In genomic region chr10:72108004-72108370, GRCh38 we compare ENCODE assay signal across 8 cellular contexts. TPM values are rescaled to one million over a fixed set of nuclear protein-coding genes. Genes with fewer than 3 reads are reported as not detected.
DNase-seq lines count a peak whose midpoint lies in the region; ATAC-seq and TF ChIP-seq lines count a peak whose summit lies in the region.
"Not testable (repeated sequence)": the region's sequence is repeated elsewhere in the genome, so short reads cannot be mapped to it uniquely, and the experiment has no call there.

No MANE protein-coding gene starts in this region.

- not testable (repeated sequence) for H3K9me3 Mint-ChIP-seq in CD4-positive, alpha-beta memory T cell; activated CD8-positive, alpha-beta memory T cell treated with anti-CD3 and anti-CD28 coated beads, Interleukin-2, amount 10 ng/mL, durations not matched to agents 7 days and 5 days (ENCODE audit: low read depth); activated naive CD8-positive, alpha-beta T cell (ENCODE audit: low read depth); naive B cell; stimulated activated naive CD8-positive, alpha-beta T cell treated with anti-CD3 and anti-CD28 coated beads, Interleukin-15, amount 100 ng/mL, for 72 hours

- not testable (repeated sequence) for H3K9me2 ChIP-seq in MM.1S (replicated peaks; ENCODE audit: insufficient read depth, low read length)

- peak overlapping the region; percentile 54; the same call in 1 of the 2 replicates for H3K4me2 ChIP-seq in MM.1S (ENCODE audit: low read depth, low read length)

- intact Hi-C loops in CD4-positive, alpha-beta memory T cell (cut with micrococcal nuclease) = loop anchor here (2.0 kb wide), 1 partner anchor 17 kb away; no protein-coding TSS in a partner anchor

- not testable (repeated sequence) for H4K20me1 ChIP-seq in MM.1S (ENCODE audit: insufficient read depth, low read length)

- H2AFZ ChIP-seq in MM.1S (ENCODE audit: low read length) = not testable (repeated sequence)

- H3K27ac ChIP-seq in CD4-positive, alpha-beta memory T cell (ENCODE audit: low read depth, low read length) = peak overlapping the region; percentile 53
- H3K27ac ChIP-seq in MM.1S (ENCODE audit: low read length) = peak overlapping the region; percentile 50; the same call in 1 of the 2 replicates
- peak overlapping the region; percentile 88 for H3K27ac ChIP-seq in epithelial cell of prostate

- H3K27me3 Mint-ChIP-seq in CD4-positive, alpha-beta memory T cell; T-helper 17 cell; activated CD8-positive, alpha-beta memory T cell treated with anti-CD3 and anti-CD28 coated beads, Interleukin-2, amount 10 ng/mL, durations not matched to agents 7 days and 5 days; activated naive CD8-positive, alpha-beta T cell; naive B cell; stimulated activated naive CD8-positive, alpha-beta T cell treated with anti-CD3 and anti-CD28 coated beads, Interleukin-15, amount 100 ng/mL, for 72 hours: not testable (repeated sequence)

- H3K27ac Mint-ChIP-seq in CD4-positive, alpha-beta memory T cell = peak overlapping the region; percentile 81 to 97 (median 90)
- peak overlapping the region; percentile 96 for H3K27ac Mint-ChIP-seq in T-helper 17 cell
- peak overlapping the region; percentile 86 for H3K27ac Mint-ChIP-seq in activated CD8-positive, alpha-beta memory T cell treated with anti-CD3 and anti-CD28 coated beads, Interleukin-2, amount 10 ng/mL, durations not matched to agents 7 days and 5 days
- peak overlapping the region; percentile 88 for H3K27ac Mint-ChIP-seq in activated naive CD8-positive, alpha-beta T cell
- peak overlapping the region in 5 of 6 donors; percentile 15 to 86 (median 61) for H3K27ac Mint-ChIP-seq in naive B cell
- peak overlapping the region; percentile 80 to 99 for H3K27ac Mint-ChIP-seq in stimulated activated naive CD8-positive, alpha-beta T cell treated with anti-CD3 and anti-CD28 coated beads, Interleukin-15, amount 100 ng/mL, for 72 hours

- not testable (repeated sequence) for TF ChIP-seq CTCF in MM.1S (IDR thresholded peaks at IDR 0.05; ENCODE audit: low read length)

- H3K36me3 Mint-ChIP-seq in CD4-positive, alpha-beta memory T cell; T-helper 17 cell (ENCODE audit: low read depth); activated naive CD8-positive, alpha-beta T cell: not testable (repeated sequence)
- peaks cover 23% of the 10 kb centered on the region for H3K36me3 Mint-ChIP-seq in activated CD8-positive, alpha-beta memory T cell treated with anti-CD3 and anti-CD28 coated beads, Interleukin-2, amount 10 ng/mL, durations not matched to agents 7 days and 5 days
- H3K36me3 Mint-ChIP-seq in naive B cell = peaks cover 3 to 19% of the 10 kb centered on the region in 2 donors

- H3F3A ChIP-seq in MM.1S (ENCODE audit: insufficient read depth, low read length) = not testable (repeated sequence)

- not testable (repeated sequence) for H3K9ac ChIP-seq in MM.1S (ENCODE audit: low read length)

- CTCF ChIA-PET in CD4-positive, alpha-beta memory T cell (lab: Charles Lee; ENCODE audit: partially characterized antibody) = interaction anchor here (0.7 to 2.3 kb wide), 13 partner anchors 9 to 212 kb away, joined by 3 to 14 read pairs (median 4); partner anchors contain the start of gene SPOCK2
- CTCF ChIA-PET in activated CD8-positive, alpha-beta memory T cell treated with anti-CD3 and anti-CD28 coated beads, Interleukin-2, amount 10 ng/mL, durations not matched to agents 7 days and 5 days (lab: Charles Lee) = interaction anchor here (0.6 to 2.0 kb wide), 11 partner anchors 9 to 232 kb away, joined by 3 to 11 read pairs (median 3); no protein-coding TSS in a partner anchor

- peaks cover 61 to 88% (median 78%) of the 10 kb centered on the region in 4 donors for H3K4me1 Mint-ChIP-seq in CD4-positive, alpha-beta memory T cell
- H3K4me1 Mint-ChIP-seq in T-helper 17 cell (peaks cover 54% of the 10 kb centered on the region), naive B cell (peaks cover 27 to 40% (median 37%) of the 10 kb centered on the region in 3 donors)
- H3K4me1 Mint-ChIP-seq in activated CD8-positive, alpha-beta memory T cell treated with anti-CD3 and anti-CD28 coated beads, Interleukin-2, amount 10 ng/mL, durations not matched to agents 7 days and 5 days = peaks cover 41% of the 10 kb centered on the region
- peaks cover 84% of the 10 kb centered on the region for H3K4me1 Mint-ChIP-seq in activated naive CD8-positive, alpha-beta T cell (ENCODE audit: low read depth)
- peaks cover 87% of the 10 kb centered on the region for H3K4me1 Mint-ChIP-seq in stimulated activated naive CD8-positive, alpha-beta T cell treated with anti-CD3 and anti-CD28 coated beads, Interleukin-15, amount 100 ng/mL, for 72 hours

- not testable (repeated sequence) for H3K9me3 ChIP-seq in CD4-positive, alpha-beta memory T cell (ENCODE audit: control insufficient read depth in 1 of 2, low read length in 2 of 2); MM.1S (replicated peaks; ENCODE audit: insufficient read depth, low read length); T-helper 17 cell (ENCODE audit: control insufficient read depth, low read length, poor library complexity, severe bottlenecking)

- peak; percentile 14 for ATAC-seq in T-helper 17 cell
- not testable (repeated sequence) for ATAC-seq in activated CD8-positive, alpha-beta memory T cell treated with anti-CD3 and anti-CD28 coated beads, Interleukin-2, amount 10 ng/mL, durations not matched to agents 7 days and 5 days; naive B cell (ENCODE audit: low read depth in 2 of 2); stimulated activated naive CD8-positive, alpha-beta T cell treated with anti-CD3 and anti-CD28 coated beads, Interleukin-15, amount 100 ng/mL, for 72 hours

- H3K36me3 ChIP-seq in CD4-positive, alpha-beta memory T cell (ENCODE audit: insufficient read depth, low read length); MM.1S (replicated peaks; ENCODE audit: insufficient read depth, low read length): not testable (repeated sequence)

- peak overlapping the region in 1 of 2 donors; percentile 16 for H3K4me3 ChIP-seq in CD4-positive, alpha-beta memory T cell (ENCODE audit: low read length in 2 of 2)
- not testable (repeated sequence) for H3K4me3 ChIP-seq in MM.1S (ENCODE audit: low read length)

- POLR2A ChIA-PET in CD4-positive, alpha-beta memory T cell (lab: Charles Lee; ENCODE audit: partially characterized antibody) = interaction anchor here (0.6 to 6.3 kb wide), 17 partner anchors 10 to 227 kb away, joined by 3 to 230 read pairs (median 4); partner anchors contain the start of genes ANAPC16, ASCC1 and SPOCK2

- not testable (repeated sequence) for H3K27me3 ChIP-seq in CD4-positive, alpha-beta memory T cell (ENCODE audit: insufficient read depth, low read length); MM.1S (replicated peaks; ENCODE audit: insufficient read depth, low read length)

- not testable (repeated sequence) for H3K79me2 ChIP-seq in MM.1S (ENCODE audit: low read length)

- DNase-seq in CD4-positive, alpha-beta memory T cell = peak in 1 of 5 donors; percentile 57
- DNase-seq in MM.1S; T-helper 17 cell; activated CD8-positive, alpha-beta memory T cell treated with anti-CD3 and anti-CD28 coated beads, Interleukin-2, amount 10 ng/mL, durations not matched to agents 7 days and 5 days; epithelial cell of prostate (ENCODE audit: low read depth, low spot score); naive B cell; stimulated activated naive CD8-positive, alpha-beta T cell treated with anti-CD3 and anti-CD28 coated beads, Interleukin-15, amount 100 ng/mL, for 72 hours: not testable (repeated sequence)

- peak overlapping the region in 7 of 8 donors; percentile 61 to 87 (median 81) for H3K4me3 Mint-ChIP-seq in CD4-positive, alpha-beta memory T cell
- peak overlapping the region; percentile 77 for H3K4me3 Mint-ChIP-seq in T-helper 17 cell
- peak overlapping the region; percentile 66 for H3K4me3 Mint-ChIP-seq in activated CD8-positive, alpha-beta memory T cell treated with anti-CD3 and anti-CD28 coated beads, Interleukin-2, amount 10 ng/mL, durations not matched to agents 7 days and 5 days
- H3K4me3 Mint-ChIP-seq in activated naive CD8-positive, alpha-beta T cell = peak overlapping the region; percentile 80
- peak overlapping the region in 3 of 8 donors; percentile 10 to 37 (median 25) for H3K4me3 Mint-ChIP-seq in naive B cell
- peak overlapping the region; percentile 80 to 84 for H3K4me3 Mint-ChIP-seq in stimulated activated naive CD8-positive, alpha-beta T cell treated with anti-CD3 and anti-CD28 coated beads, Interleukin-15, amount 100 ng/mL, for 72 hours

- peaks cover 78% of the 10 kb centered on the region for H3K4me1 ChIP-seq in CD4-positive, alpha-beta memory T cell (ENCODE audit: insufficient read depth, low read length)
- H3K4me1 ChIP-seq in MM.1S (ENCODE audit: low read length) = peaks cover 40% of the 10 kb centered on the region

RNA-seq across cellular contexts. Expression of gene SPOCK2, which starts 19.6 kb away (rescaled TPM):
- total RNA-seq in CD4-positive, alpha-beta memory T cell = 100 to 1,000 TPM; 552 to 556 TPM
- 100 to 1,000 TPM; 174 to 260 TPM for polyA plus RNA-seq in CD4-positive, alpha-beta memory T cell
- total RNA-seq in T-helper 17 cell = 100 to 1,000 TPM; 603 to 772 TPM
- 100 to 1,000 TPM in 1 of 2 experiments, 10 to 100 TPM in 1; 51.9 to 127 TPM for total RNA-seq in activated CD8-positive, alpha-beta memory T cell treated with anti-CD3 and anti-CD28 coated beads, Interleukin-2, amount 10 ng/mL, durations not matched to agents 7 days and 5 days
- polyA plus RNA-seq in naive B cell (ENCODE audit: low read depth in 6 of 6) = 10 to 100 TPM; 27.8 to 59.5 (median 46.3) TPM

Comparison
In these comparisons a context has a peak if more than half of its experiments do, and no peak if none do; other contexts are left out.
1. RNA of gene SPOCK2, which starts 19.6 kb away (total RNA-seq): 603 to 772 TPM in T-helper 17 cell and 552 to 556 TPM in CD4-positive, alpha-beta memory T cell; 51.9 to 127 TPM in activated CD8-positive, alpha-beta memory T cell treated with anti-CD3 and anti-CD28 coated beads, Interleukin-2, amount 10 ng/mL, durations not matched to agents 7 days and 5 days; every median in the first group is over 4 times any median in the second.
2. Peak in every context shown above with its lines, with median percentiles within 50 percentile points of each other: H3K27ac ChIP-seq and H3K27ac Mint-ChIP-seq.